ENCODE assay signal across 8 cellular contexts in genomic region chr11:11998091-11998781, GRCh38. TPM values are rescaled to one million over a fixed set of nuclear protein-coding genes. Genes with fewer than 3 reads are reported as not detected.
DNase-seq lines count a peak whose midpoint lies in the region; ATAC-seq lines count a peak whose summit lies in the region.

No MANE protein-coding gene starts in this region.

- peak overlapping the region; percentile 47 for H3K4me3 Mint-ChIP-seq in activated CD8-positive, alpha-beta T cell treated with anti-CD3 and anti-CD28 coated beads, Interleukin-2, amount 10 ng/mL, durations not matched to agents 7 days and 5 days
- H3K4me3 Mint-ChIP-seq in immature natural killer cell: peak overlapping the region; percentile 33 to 71 (median 46)

- H3K27me3 Mint-ChIP-seq in activated CD8-positive, alpha-beta T cell treated with anti-CD3 and anti-CD28 coated beads, Interleukin-2, amount 10 ng/mL, durations not matched to agents 7 days and 5 days (ENCODE audit: low read depth): peaks cover 28% of the 10 kb centered on the region
- H3K27me3 Mint-ChIP-seq in immature natural killer cell (ENCODE audit: low read depth in 3 of 3): peaks cover 2 to 13% (median 3%) of the 10 kb centered on the region in 3 donors

- CTCF ChIA-PET in activated CD8-positive, alpha-beta T cell treated with anti-CD3 and anti-CD28 coated beads, Interleukin-2, amount 10 ng/mL, durations not matched to agents 7 days and 5 days (lab: Charles Lee): interaction anchor here (1.3 kb wide), 1 partner anchor 34 kb away, joined by 3 read pairs; no protein-coding TSS in a partner anchor

- H3K9me3 Mint-ChIP-seq in activated CD8-positive, alpha-beta T cell treated with anti-CD3 and anti-CD28 coated beads, Interleukin-2, amount 10 ng/mL, durations not matched to agents 7 days and 5 days (ENCODE audit: insufficient read depth): no peaks in the 10 kb centered on the region
- H3K9me3 Mint-ChIP-seq in immature natural killer cell: no peaks in the 10 kb centered on the region

- peaks cover 21% of the 10 kb centered on the region for H3K4me1 Mint-ChIP-seq in activated CD8-positive, alpha-beta T cell treated with anti-CD3 and anti-CD28 coated beads, Interleukin-2, amount 10 ng/mL, durations not matched to agents 7 days and 5 days (ENCODE audit: low read depth)
- peaks cover 9 to 13% of the 10 kb centered on the region in 2 donors for H3K4me1 Mint-ChIP-seq in immature natural killer cell

- intact Hi-C loops in left colon (cut with DNase I, micrococcal nuclease): no loop called here

- POLR2A ChIA-PET in activated CD8-positive, alpha-beta T cell treated with anti-CD3 and anti-CD28 coated beads, Interleukin-2, amount 10 ng/mL, durations not matched to agents 7 days and 5 days (lab: Charles Lee): no interaction called here

- in situ Hi-C loops in ACHN (cut with HindIII; ENCODE audit: low pct_ligation_motif_present, low pct_unique_long_range_greater_than_20kb, low sequenced_read_pairs): no loop called here

- ATAC-seq in GM18511 (IDR thresholded peaks at IDR 0.05; ENCODE audit: unreplicated experiment) (peak; percentile 58), HG03175 (IDR thresholded peaks at IDR 0.05; ENCODE audit: unreplicated experiment) (no peak), left colon (no peak), HG03280 (IDR thresholded peaks at IDR 0.05; ENCODE audit: unreplicated experiment) (no peak)
- peak; percentile 47 for ATAC-seq in activated CD8-positive, alpha-beta T cell treated with anti-CD3 and anti-CD28 coated beads, Interleukin-2, amount 10 ng/mL, durations not matched to agents 7 days and 5 days

- peak overlapping the region; percentile 10 for H3K27ac Mint-ChIP-seq in activated CD8-positive, alpha-beta T cell treated with anti-CD3 and anti-CD28 coated beads, Interleukin-2, amount 10 ng/mL, durations not matched to agents 7 days and 5 days
- peak overlapping the region in 1 of 6 donors; percentile 41 for H3K27ac Mint-ChIP-seq in immature natural killer cell

- peak; percentile 88 for DNase-seq in ACHN
- peak; percentile 28 for DNase-seq in activated CD8-positive, alpha-beta T cell treated with anti-CD3 and anti-CD28 coated beads, Interleukin-2, amount 10 ng/mL, durations not matched to agents 7 days and 5 days
- DNase-seq in immature natural killer cell: peak in 1 of 3 donors; percentile 7
- DNase-seq in NCI-H128 (lab: John Stamatoyannopoulos, UW; ENCODE audit: unreplicated experiment): no peak
- DNase-seq in left colon: no peak

- H3K36me3 Mint-ChIP-seq in activated CD8-positive, alpha-beta T cell treated with anti-CD3 and anti-CD28 coated beads, Interleukin-2, amount 10 ng/mL, durations not matched to agents 7 days and 5 days (ENCODE audit: low read depth): no peaks in the 10 kb centered on the region
- H3K36me3 Mint-ChIP-seq in immature natural killer cell: no peaks in the 10 kb centered on the region

RNA-seq across cellular contexts. Expression of gene DKK3, which starts 10.2 kb away (rescaled TPM):
- under 1 TPM in 1 of 2 experiments, not detected in 1; 0.29 TPM for total RNA-seq in activated CD8-positive, alpha-beta T cell treated with anti-CD3 and anti-CD28 coated beads, Interleukin-2, amount 10 ng/mL, durations not matched to agents 7 days and 5 days
- under 1 TPM in 2 of 3 donors, not detected in 1; 0.31 to 0.76 TPM for polyA plus RNA-seq in immature natural killer cell
- 10 to 100 TPM in 1 of 2 donors, 1 to 10 TPM in 1; 8.1 to 19.5 TPM for total RNA-seq in left colon

Comparison
In these comparisons a context has a peak if more than half of its experiments do, and no peak if none do; other contexts are left out.
1. DNase-seq: peak in ACHN (single experiment) and activated CD8-positive, alpha-beta T cell treated with anti-CD3 and anti-CD28 coated beads, Interleukin-2, amount 10 ng/mL, durations not matched to agents 7 days and 5 days (single experiment); none in NCI-H128 (single experiment) and left colon (0 of 2).
2. ATAC-seq: peak in GM18511 (single experiment) and activated CD8-positive, alpha-beta T cell treated with anti-CD3 and anti-CD28 coated beads, Interleukin-2, amount 10 ng/mL, durations not matched to agents 7 days and 5 days (single experiment); none in HG03175 (single experiment), left colon (single experiment) and HG03280 (single experiment).
3. RNA of gene DKK3, which starts 10.2 kb away (total RNA-seq): 8.1 to 19.5 TPM in left colon; 0.29 TPM in activated CD8-positive, alpha-beta T cell treated with anti-CD3 and anti-CD28 coated beads, Interleukin-2, amount 10 ng/mL, durations not matched to agents 7 days and 5 days; every median in the first group is over 4 times any median in the second.